Comparison of ENCODE assay signal across 22 cellular contexts in genomic region chr21:35477622-35478021, GRCh38.
A peak's percentile ranks its signal among the peaks of the same experiment; 100 is the strongest.
DNase-seq lines count a peak whose midpoint lies in the region; ATAC-seq and TF ChIP-seq lines count a peak whose summit lies in the region.
"Had no signal": no experiment of that assay in that cellular context is flagged by ENCODE, and none has a peak within 500 bp of the region (broad histone marks: within the 10 kb centered on the region; RNA-seq: fewer than 3 reads in every experiment).

No MANE protein-coding gene starts in this region.

- POLR2A ChIA-PET in CD4-positive, alpha-beta memory T cell (lab: Charles Lee; ENCODE audit: partially characterized antibody) = no interaction called here
- POLR2A ChIA-PET in T-cell (lab: Charles Lee) = no interaction called here
- POLR2A ChIA-PET in CD4-positive, alpha-beta T cell (lab: Charles Lee) = no interaction called here

- no peaks in the 10 kb centered on the region for H3K9me2 ChIP-seq in GM23248 (ENCODE audit: insufficient read depth)
- no peaks in the 10 kb centered on the region for H3K9me2 ChIP-seq in hepatocyte (replicated peaks; ENCODE audit: insufficient read depth)

- no peaks in the 10 kb centered on the region for H3K36me3 ChIP-seq in GM23248 (ENCODE audit: low read depth)
- no peaks in the 10 kb centered on the region for H3K36me3 ChIP-seq in adipocyte (ENCODE audit: control insufficient read depth, insufficient read depth, low read length, severe bottlenecking)
- H3K36me3 ChIP-seq in hepatocyte (replicated peaks; ENCODE audit: insufficient read depth, low read depth) = no peaks in the 10 kb centered on the region
- no peaks in the 10 kb centered on the region for H3K36me3 ChIP-seq in CD4-positive, alpha-beta memory T cell (ENCODE audit: insufficient read depth, low read length)
- H3K36me3 ChIP-seq: breast epithelium, left ventricle myocardium inferior, thoracic aorta had no signal

- TF ChIP-seq CTCF in hepatocyte (IDR thresholded peaks at IDR 0.05; ENCODE audit: poor library complexity) = no peak
- TF ChIP-seq CTCF in CD4-positive, alpha-beta T cell (IDR thresholded peaks at IDR 0.05) = no peak

- H3K79me2 ChIP-seq in GM23248 (ENCODE audit: insufficient read depth) (no peaks in the 10 kb centered on the region), hepatocyte (no peaks in the 10 kb centered on the region)

- ATAC-seq in T-cell (replicated peaks in 1 of 4) = no peak
- no peak for ATAC-seq in CD4-positive, alpha-beta T cell (ENCODE audit: poor library complexity)
- ATAC-seq: Panc1 had no signal

- in situ Hi-C loops in GM23248 (cut with MboI) = no loop called here

- intact Hi-C loops in CD4-positive, alpha-beta memory T cell (cut with micrococcal nuclease) = no loop called here
- intact Hi-C loops in CD4-positive, alpha-beta T cell (cut with DNase I, micrococcal nuclease) = no loop called here

- H4K20me1 ChIP-seq in GM23248 (ENCODE audit: insufficient read depth) (no peaks in the 10 kb centered on the region), hepatocyte (ENCODE audit: insufficient read depth, poor library complexity, severe bottlenecking) (no peaks in the 10 kb centered on the region)

- peaks cover 7 to 10% (median 10%) of the 10 kb centered on the region in 4 donors for H3K4me1 Mint-ChIP-seq in CD4-positive, alpha-beta memory T cell
- H3K4me1 Mint-ChIP-seq in T-cell = peaks cover 27 to 44% (median 31%) of the 10 kb centered on the region in 3 donors
- H3K4me1 Mint-ChIP-seq in CD4-positive, alpha-beta T cell (ENCODE audit: low read depth) = peaks cover 17% of the 10 kb centered on the region

- WGBS in GM23248 (ENCODE audit: low coverage in 1 of 2, low lambda C conversion rate in 2 of 2, missing lambda C conversion rate in 2 of 2), 2 experiments = 95 to 98% methylated on average over 3 of the region's 3 CpGs
- 93% methylated on average over 3 of the region's 3 CpGs for WGBS in hepatocyte (ENCODE audit: low lambda C conversion rate, missing lambda C conversion rate)

- H3K4me2 ChIP-seq in GM23248 (ENCODE audit: unreplicated experiment) = no peak overlapping the region
- no peak overlapping the region for H3K4me2 ChIP-seq in hepatocyte

- no peak overlapping the region for H3K4me3 Mint-ChIP-seq in CD4-positive, alpha-beta memory T cell
- no peak overlapping the region for H3K4me3 Mint-ChIP-seq in T-cell
- H3K4me3 Mint-ChIP-seq in CD4-positive, alpha-beta T cell = no peak overlapping the region
- H3K4me3 Mint-ChIP-seq: activated naive CD4-positive, alpha-beta T cell treated with anti-CD3 and anti-CD28 coated beads, Interleukin-2, amount 50 U/mL, for 24 hours had no signal

- no peak overlapping the region for H3K27ac Mint-ChIP-seq in CD4-positive, alpha-beta memory T cell
- no peak overlapping the region for H3K27ac Mint-ChIP-seq in T-cell
- no peak overlapping the region for H3K27ac Mint-ChIP-seq in CD4-positive, alpha-beta T cell
- H3K27ac Mint-ChIP-seq: activated naive CD4-positive, alpha-beta T cell treated with anti-CD3 and anti-CD28 coated beads, Interleukin-2, amount 50 U/mL, for 24 hours had no signal

- no peaks in the 10 kb centered on the region for H3K36me3 Mint-ChIP-seq in CD4-positive, alpha-beta memory T cell
- peaks cover 6% of the 10 kb centered on the region for H3K36me3 Mint-ChIP-seq in T-cell
- H3K36me3 Mint-ChIP-seq in CD4-positive, alpha-beta T cell (ENCODE audit: low read depth) = no peaks in the 10 kb centered on the region

- CTCF ChIA-PET in CD4-positive, alpha-beta memory T cell (lab: Charles Lee; ENCODE audit: partially characterized antibody) = interaction anchor here (0.8 kb wide), 1 partner anchor 39 kb away, joined by 3 read pairs; no protein-coding TSS in a partner anchor
- CTCF ChIA-PET in T-cell (lab: Charles Lee) = no interaction called here
- CTCF ChIA-PET in CD4-positive, alpha-beta T cell (lab: Charles Lee) = no interaction called here

- H3K9me3 ChIP-seq in GM23248 (ENCODE audit: low read depth) (no peaks in the 10 kb centered on the region), adipocyte (ENCODE audit: control insufficient read depth, low read length) (peaks cover 6% of the 10 kb centered on the region), hepatocyte (ENCODE audit: low read depth) (no peaks in the 10 kb centered on the region)
- no peaks in the 10 kb centered on the region for H3K9me3 ChIP-seq in CD4-positive, alpha-beta memory T cell (ENCODE audit: control insufficient read depth in 1 of 2, low read length in 2 of 2)
- no peaks in the 10 kb centered on the region for H3K9me3 ChIP-seq in CD4-positive, alpha-beta T cell (ENCODE audit: control insufficient read depth, low read length)
- H3K9me3 ChIP-seq: breast epithelium, Caco-2, thoracic aorta had no signal

- H3K9ac ChIP-seq in GM23248 (no peak overlapping the region), adipocyte (ENCODE audit: low read length) (no peak overlapping the region)

- no peaks in the 10 kb centered on the region for H3K27me3 ChIP-seq in GM23248 (replicated peaks; ENCODE audit: insufficient read depth)
- H3K27me3 ChIP-seq in adipocyte (replicated peaks; ENCODE audit: control insufficient read depth, insufficient read depth, low read length) = no peaks in the 10 kb centered on the region
- no peaks in the 10 kb centered on the region for H3K27me3 ChIP-seq in hepatocyte
- no peaks in the 10 kb centered on the region for H3K27me3 ChIP-seq in CD4-positive, alpha-beta memory T cell (ENCODE audit: insufficient read depth, low read length)
- no peaks in the 10 kb centered on the region for H3K27me3 ChIP-seq in CD4-positive, alpha-beta T cell (ENCODE audit: control insufficient read depth, insufficient read depth, low read length)
- H3K27me3 ChIP-seq: breast epithelium had no signal

- peaks cover 0 to 8% (median 6%) of the 10 kb centered on the region in 8 donors for H3K9me3 Mint-ChIP-seq in CD4-positive, alpha-beta memory T cell
- peaks cover 4 to 15% (median 5%) of the 10 kb centered on the region in 3 donors for H3K9me3 Mint-ChIP-seq in T-cell
- H3K9me3 Mint-ChIP-seq in CD4-positive, alpha-beta T cell = peaks cover 2% of the 10 kb centered on the region

- H3F3A ChIP-seq in GM23248 (ENCODE audit: insufficient read depth) = peaks cover 21% of the 10 kb centered on the region; the same call in 1 of the 2 replicates

- H3K27me3 Mint-ChIP-seq in CD4-positive, alpha-beta memory T cell = peaks cover 5 to 11% of the 10 kb centered on the region in 2 donors
- H3K27me3 Mint-ChIP-seq in T-cell = peaks cover 0 to 19% of the 10 kb centered on the region in 2 donors
- no peaks in the 10 kb centered on the region for H3K27me3 Mint-ChIP-seq in CD4-positive, alpha-beta T cell
- H3K27me3 Mint-ChIP-seq: activated naive CD4-positive, alpha-beta T cell treated with anti-CD3 and anti-CD28 coated beads, Interleukin-2, amount 50 U/mL, for 24 hours had no signal

- DNase-seq in GM23248 (no peak), adipocyte (ENCODE audit: low read depth) (no peak), hepatocyte (ENCODE audit: low spot score) (no peak), substantia nigra (lab: John Stamatoyannopoulos, UW) (no peak), T-cell (no peak)
- DNase-seq in CD4-positive, alpha-beta memory T cell = no peak
- DNase-seq in CD4-positive, alpha-beta T cell = no peak
- DNase-seq: C1 segment of cervical spinal cord; Caco-2; effector memory CD4-positive, alpha-beta T cell; GDM1; islet precursor cell; left ventricle myocardium inferior; NCI-H1436; NCI-H748 treated with DMSO at 0.1 percent for 48 hours; Right ventricle myocardium superior; stimulated activated naive CD4-positive, alpha-beta T cell; T-helper 9 cell had no signal

- no peak overlapping the region for H3K4me3 ChIP-seq in GM23248
- H3K4me3 ChIP-seq in adipocyte (ENCODE audit: low read length) = peak overlapping the region; percentile 5
- no peak overlapping the region for H3K4me3 ChIP-seq in hepatocyte
- no peak overlapping the region for H3K4me3 ChIP-seq in CD4-positive, alpha-beta memory T cell (ENCODE audit: low read length in 2 of 2)
- H3K4me3 ChIP-seq: breast epithelium, left ventricle myocardium inferior had no signal

- H3K4me1 ChIP-seq in GM23248 (ENCODE audit: insufficient read depth) (peaks cover 29% of the 10 kb centered on the region), adipocyte (ENCODE audit: control insufficient read depth, insufficient read depth, low read length) (peaks cover 27% of the 10 kb centered on the region), hepatocyte (ENCODE audit: insufficient read depth) (no peaks in the 10 kb centered on the region)
- peaks cover 9% of the 10 kb centered on the region for H3K4me1 ChIP-seq in CD4-positive, alpha-beta memory T cell (ENCODE audit: insufficient read depth, low read length)
- H3K4me1 ChIP-seq: breast epithelium, Caco-2, left ventricle myocardium inferior had no signal

- H3K27ac ChIP-seq in GM23248 = no peak overlapping the region
- H3K27ac ChIP-seq in hepatocyte = peak overlapping the region; percentile 51
- peak overlapping the region; percentile 8 for H3K27ac ChIP-seq in substantia nigra (ENCODE audit: low read depth, low read length, poor library complexity, severe bottlenecking)
- H3K27ac ChIP-seq in CD4-positive, alpha-beta memory T cell (ENCODE audit: low read depth, low read length) = no peak overlapping the region
- H3K27ac ChIP-seq in CD4-positive, alpha-beta T cell (ENCODE audit: low read depth, low read length) = no peak overlapping the region
- H3K27ac ChIP-seq: left ventricle myocardium inferior had no signal

- H2AFZ ChIP-seq in GM23248 = peak overlapping the region; percentile 34; the same call in 1 of the 2 replicates
- H2AFZ ChIP-seq in hepatocyte = no peak overlapping the region

Comparison
In these comparisons a context has a peak if more than half of its experiments do, and no peak if none do; other contexts are left out.
1. H3K27ac ChIP-seq: peak in hepatocyte (single experiment) and substantia nigra (single experiment); none in GM23248 (single experiment), CD4-positive, alpha-beta memory T cell (single experiment) and CD4-positive, alpha-beta T cell (single experiment).